ENCODE assay signal across 17 cellular contexts in genomic region chr11:105181521-105181920, GRCh38. TPM values are rescaled to one million over a fixed set of nuclear protein-coding genes. Genes with fewer than 3 reads are reported as not detected.
DNase-seq lines count a peak whose midpoint lies in the region; ATAC-seq and TF ChIP-seq lines count a peak whose summit lies in the region.
"Had no signal": no experiment of that assay in that cellular context is flagged by ENCODE, and none has a peak within 500 bp of the region (broad histone marks: within the 10 kb centered on the region; RNA-seq: fewer than 3 reads in every experiment).

No MANE protein-coding gene starts in this region.

- TF ChIP-seq CTCF in nephron progenitor cell (IDR thresholded peaks at IDR 0.05): no peak

- peaks cover 3% of the 10 kb centered on the region for H3K27me3 Mint-ChIP-seq in nephron progenitor cell (ENCODE audit: low read depth, poor library complexity)

- no peaks in the 10 kb centered on the region for H3K9me3 Mint-ChIP-seq in nephron progenitor cell
- H3K9me3 Mint-ChIP-seq: activated naive CD4-positive, alpha-beta T cell treated with anti-CD3 and anti-CD28 coated beads for 36 hours; CD4-positive, alpha-beta T cell had no signal

- no peaks in the 10 kb centered on the region for H3K4me1 ChIP-seq in HAP-1

- DNase-seq in CD1c-positive myeloid dendritic cell (ENCODE audit: extremely low spot score) (peak; percentile 84), NOMO-1 treated with dmso at 0.1 percent for 144 hours (lab: John Stamatoyannopoulos, UW; ENCODE audit: unreplicated experiment) (peak; percentile 49), myocyte (ENCODE audit: low read depth) (peak; percentile 3), HAP-1 (ENCODE audit: low spot score in 2 of 2) (no peak), nephron progenitor cell (no peak), NCI-H526 treated with DMSO at 0.1 percent for 48 hours (lab: John Stamatoyannopoulos, UW) (no peak)
- DNase-seq: activated CD4-positive, alpha-beta T cell treated with anti-CD3 and anti-CD28 coated beads, Interleukin-2, amount 50 U/mL, for 4 hours; activated naive CD4-positive, alpha-beta T cell treated with anti-CD3 and anti-CD28 coated beads for 36 hours; CD4-positive, alpha-beta T cell; cerebellar nuclear complex; occipital lobe; stimulated activated CD4-positive, alpha-beta T cell treated with anti-CD3 and anti-CD28 coated beads, Interleukin-4, amount 100 ng/mL, for 4 hours; stomach had no signal

- H3K27ac Mint-ChIP-seq in nephron progenitor cell: no peak overlapping the region
- H3K27ac Mint-ChIP-seq: activated naive CD4-positive, alpha-beta T cell treated with anti-CD3 and anti-CD28 coated beads for 36 hours; CD4-positive, alpha-beta T cell had no signal

- in situ Hi-C loops in HAP-1 (cut with MboI; ENCODE audit: low sequenced_read_pairs): no loop called here

- no peaks in the 10 kb centered on the region for H3K27me3 ChIP-seq in HAP-1 (ENCODE audit: low read depth)
- H3K27me3 ChIP-seq: MG63, stomach had no signal

- no peaks in the 10 kb centered on the region for H3K36me3 ChIP-seq in HAP-1 (replicated peaks)
- H3K36me3 ChIP-seq: MG63, stomach had no signal

- H3K9me3 ChIP-seq in HAP-1: no peaks in the 10 kb centered on the region
- H3K9me3 ChIP-seq: MG63, stomach had no signal

- H3K36me3 Mint-ChIP-seq in nephron progenitor cell (ENCODE audit: low read depth): no peaks in the 10 kb centered on the region

- H3K4me3 Mint-ChIP-seq in nephron progenitor cell: no peak overlapping the region
- H3K4me3 Mint-ChIP-seq: activated naive CD4-positive, alpha-beta T cell treated with anti-CD3 and anti-CD28 coated beads for 36 hours; CD4-positive, alpha-beta T cell had no signal

- H3K4me1 Mint-ChIP-seq in nephron progenitor cell: no peaks in the 10 kb centered on the region

- ATAC-seq in esophagus mucosa (peak; percentile 95), HG02852 (IDR thresholded peaks at IDR 0.05; ENCODE audit: unreplicated experiment) (no peak)

- H3K4me3 ChIP-seq in HAP-1: no peak overlapping the region
- H3K4me3 ChIP-seq: MG63, stomach had no signal

RNA-seq across cellular contexts. Expression of gene CARD18, which starts 42.0 kb away (rescaled TPM):
- total RNA-seq in esophagus mucosa (4.4 TPM), myocyte (not detected in 2 replicates)
- polyA plus RNA-seq in myocyte (2012): not detected
- total RNA-seq: activated naive CD4-positive, alpha-beta T cell treated with anti-CD3 and anti-CD28 coated beads for 36 hours; CD4-positive, alpha-beta T cell; frontal cortex; occipital lobe; stomach had no signal

Comparison
In these comparisons a context has a peak if more than half of its experiments do, and no peak if none do; other contexts are left out.
1. DNase-seq: peak in CD1c-positive myeloid dendritic cell (single experiment), NOMO-1 treated with dmso at 0.1 percent for 144 hours (single experiment) and myocyte (single experiment); none in HAP-1 (0 of 2), nephron progenitor cell (single experiment) and NCI-H526 treated with DMSO at 0.1 percent for 48 hours (single experiment).